Comparison of ENCODE assay signal across 8 cellular contexts in the genomic region with DNA sequence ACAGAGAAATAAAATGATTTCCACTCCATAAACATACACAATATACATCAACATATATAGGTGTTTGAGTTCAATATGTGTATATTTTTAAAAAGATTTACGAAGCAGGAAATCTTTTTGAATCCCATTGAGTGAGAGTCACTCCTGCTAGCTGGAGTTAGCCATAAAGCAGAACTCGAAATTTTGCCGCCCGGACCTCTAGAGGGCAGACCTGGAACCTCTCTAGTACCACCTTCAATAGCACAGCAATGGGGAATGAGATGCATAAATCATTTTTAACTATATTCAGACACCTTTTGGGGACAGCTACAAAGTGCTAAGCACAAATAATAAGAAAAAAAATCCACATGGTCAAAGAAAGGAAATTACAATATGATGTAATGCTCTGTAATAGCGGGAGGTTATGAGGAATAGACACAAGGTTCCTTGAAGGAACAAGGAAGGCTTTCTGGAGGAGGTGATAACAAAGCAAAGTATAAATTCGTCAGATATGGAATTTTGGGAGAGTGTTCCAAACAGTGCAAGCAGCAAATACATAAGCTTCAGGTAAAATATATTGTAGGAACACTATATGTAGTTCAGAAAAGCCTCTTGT.
DNase-seq lines count a peak whose midpoint lies in the region; ATAC-seq, FAIRE-seq and TF ChIP-seq lines count a peak whose summit lies in the region.

No MANE protein-coding gene starts in this region.

- CTCF ChIA-PET in Panc1 (lab: Charles Lee), result interaction anchor here (0.6 kb wide), 2 partner anchors 259 to 646 kb away, joined by 6 to 7 read pairs; no protein-coding TSS in a partner anchor

- H3K4me3 ChIP-seq in Panc1 (ENCODE audit: low read depth in 2 of 2, low read length in 2 of 2) (no peak overlapping the region), fibroblast of villous mesenchyme (ENCODE audit: low read depth, low read length) (no peak overlapping the region)

- POLR2A ChIA-PET in Panc1 (lab: Charles Lee), result no interaction called here

- FAIRE-seq in D721Med (lab: Jason Lieb, UNC), result peak; percentile 35

- BruUV-seq in Panc1 (replicated peaks; lab: Mats Ljungman, UMichigan), result no TSS peak

- no peaks in the 10 kb centered on the region for H3K27me3 ChIP-seq in Panc1 (ENCODE audit: control insufficient read depth, insufficient read depth, low read length)

- H3K36me3 ChIP-seq in Panc1 (ENCODE audit: control insufficient read depth, insufficient read depth, low read length), result no peaks in the 10 kb centered on the region

- no peak for DNase-seq in D721Med (ENCODE audit: insufficient read length, low spot score)
- peak; percentile 8 for DNase-seq in Panc1 (ENCODE audit: low read depth, low spot score)
- DNase-seq in fibroblast of villous mesenchyme (ENCODE audit: low read depth), result peak; percentile 4
- peak; percentile 20 for DNase-seq in smooth muscle cell of the brain vasculature (ENCODE audit: low read depth, low spot score)
- DNase-seq in effector CD8-positive, alpha-beta T cell (lab: John Stamatoyannopoulos, UW), result no peak
- no peak for DNase-seq in stimulated activated naive CD4-positive, alpha-beta T cell (lab: John Stamatoyannopoulos, UW)

- no peaks in the 10 kb centered on the region for H3K4me1 ChIP-seq in Panc1 (ENCODE audit: control insufficient read depth, insufficient read depth, low read length)

- in situ Hi-C loops in Panc1 (cut with HindIII; ENCODE audit: low pct_unique_long_range_greater_than_20kb, low sequenced_read_pairs), result no loop called here

- peak; percentile 56 for TF ChIP-seq CTCF in D721Med (IDR thresholded peaks at IDR 0.05; ENCODE audit: insufficient read depth, missing control alignments)
- peak; percentile 72 for TF ChIP-seq CTCF in Panc1 (IDR thresholded peaks at IDR 0.05)
- TF ChIP-seq CTCF in fibroblast of villous mesenchyme (IDR thresholded peaks at IDR 0.05; ENCODE audit: insufficient read depth, low read depth, low read length), result peak; percentile 22

- ATAC-seq in GM19372 (IDR thresholded peaks at IDR 0.05; ENCODE audit: low read depth, unreplicated experiment) (peak; percentile 84), HG03442 (IDR thresholded peaks at IDR 0.05; ENCODE audit: unreplicated experiment) (peak; percentile 90), Panc1 (peak; percentile 72; the same call in 1 of the 2 replicates)

- no peaks in the 10 kb centered on the region for H3K9me3 ChIP-seq in Panc1 (ENCODE audit: control insufficient read depth, insufficient read depth, low read depth, low read length)

- H3K27ac ChIP-seq in Panc1 (ENCODE audit: low read length), result no peak overlapping the region

- intact Hi-C loops in Panc1 (cut with micrococcal nuclease; ENCODE audit: unreplicated experiment), result no loop called here

Comparison
In these comparisons a context has a peak if more than half of its experiments do, and no peak if none do; other contexts are left out.
1. DNase-seq: peak in Panc1 (single experiment), fibroblast of villous mesenchyme (single experiment) and smooth muscle cell of the brain vasculature (single experiment); none in D721Med (single experiment), effector CD8-positive, alpha-beta T cell (single experiment) and stimulated activated naive CD4-positive, alpha-beta T cell (0 of 6).
2. CTCF ChIP-seq: peak in every context shown above with its lines; median percentile 72 in Panc1; 56 in D721Med; 22 in fibroblast of villous mesenchyme.
3. Peak in every context shown above with its lines, with median percentiles within 50 percentile points of each other: ATAC-seq.